Comparison of ENCODE assay signal across 24 cellular contexts in the genomic region with DNA sequence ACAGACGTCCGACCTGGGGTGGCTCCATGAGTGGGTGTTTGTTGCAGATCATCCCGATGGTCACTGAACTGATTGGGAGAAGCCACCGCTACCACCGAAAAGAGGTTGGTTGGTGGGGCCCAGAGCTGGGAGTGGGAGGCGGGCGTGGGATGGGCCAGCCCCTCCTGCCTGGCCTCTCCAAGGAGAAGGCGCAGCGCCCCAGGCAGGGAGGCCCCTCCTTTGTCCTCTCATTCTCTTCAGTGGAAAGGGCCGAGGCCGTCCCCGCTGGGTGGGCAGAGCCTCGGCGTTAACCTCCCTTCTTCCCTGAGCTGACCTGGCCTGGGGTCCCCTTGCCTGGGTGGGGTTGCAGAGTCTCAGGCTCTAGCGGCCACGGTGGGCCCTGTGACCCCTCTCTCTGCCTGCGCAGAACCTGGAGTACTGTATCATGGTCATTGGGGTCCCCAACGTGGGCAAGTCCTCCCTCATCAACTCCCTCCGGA. TPM values are rescaled to one million over a fixed set of nuclear protein-coding genes. Genes with fewer than 3 reads are reported as not detected.
"Had no signal": no experiment of that assay in that cellular context is flagged by ENCODE, and none has a peak within 500 bp of the region (broad histone marks: within the 10 kb centered on the region; RNA-seq: fewer than 3 reads in every experiment).

No MANE protein-coding gene starts in this region.

- H3K36me3 ChIP-seq: neural progenitor cell, uterus had no signal

- FAIRE-seq: bronchial epithelial cell, islet of Langerhans had no signal

- H3K9ac ChIP-seq: neural progenitor cell had no signal

- H3K9me3 ChIP-seq: esophagus squamous epithelium, gastrocnemius medialis, tibial artery, uterus had no signal

- H3K27me3 ChIP-seq: esophagus squamous epithelium, gastrocnemius medialis, neural progenitor cell, tibial artery, uterus had no signal

- ATAC-seq: gastrocnemius medialis; left colon; naive thymus-derived CD8-positive, alpha-beta T cell; stimulated activated naive CD8-positive, alpha-beta T cell treated with anti-CD3 and anti-CD28 coated beads, Interleukin-15, Interleukin-2, amounts not matched to agents 100 U/mL and 50 U/mL, for 24 hours had no signal

- H3K4me3 ChIP-seq: esophagus squamous epithelium, gastrocnemius medialis, lung, neural progenitor cell, tibial artery, uterus had no signal

- DNase-seq: activated CD4-positive, alpha-beta memory T cell treated with anti-CD3 and anti-CD28 coated beads for 36 hours; activated CD4-positive, alpha-beta T cell treated with anti-CD3 and anti-CD28 coated beads for 48 hours; activated naive CD4-positive, alpha-beta T cell treated with anti-CD3 and anti-CD28 coated beads, Interleukin-2, amount 10 ng/mL, durations not matched to agents 7 days and 5 days; activated T-cell treated with anti-CD3 and anti-CD28 coated beads for 4 hours; amygdala; cerebellar nuclear complex; cortex of kidney; endodermal cell; esophagus squamous epithelium; gastrocnemius medialis; left colon; naive thymus-derived CD8-positive, alpha-beta T cell; retina; stimulated activated CD4-positive, alpha-beta T cell treated with anti-CD3 and anti-CD28 coated beads, Interleukin-12 subunit alpha, Interleukin-12 subunit beta, amount 100 ng/mL, for 4 hours; stimulated activated CD4-positive, alpha-beta T cell treated with anti-CD3 and anti-CD28 coated beads, Interleukin-4, amount 100 ng/mL, for 4 hours; stimulated activated naive CD8-positive, alpha-beta T cell treated with anti-CD3 and anti-CD28 coated beads, Interleukin-15, Interleukin-2, amounts not matched to agents 100 U/mL and 50 U/mL, for 24 hours; substantia nigra; uterus had no signal

- H2AFZ ChIP-seq: neural progenitor cell had no signal

- H3K4me2 ChIP-seq: neural progenitor cell had no signal

- H3K27ac ChIP-seq: esophagus squamous epithelium, gastrocnemius medialis, neural progenitor cell, tibial artery, uterus had no signal

RNA-seq across cellular contexts. Expression of a gene that starts 25.3 kb away (rescaled TPM):
- total RNA-seq: activated CD4-positive, alpha-beta memory T cell treated with anti-CD3 and anti-CD28 coated beads for 36 hours; bronchial epithelial cell; esophagus squamous epithelium; gastrocnemius medialis; left colon; naive thymus-derived CD8-positive, alpha-beta T cell; T-helper 2 cell treated with Interferon-gamma antibody and Interleukin-4, amounts not matched to agents 100 ng/mL and 5 ng/mL, for 36 hours had no signal
